In the genomic region with DNA sequence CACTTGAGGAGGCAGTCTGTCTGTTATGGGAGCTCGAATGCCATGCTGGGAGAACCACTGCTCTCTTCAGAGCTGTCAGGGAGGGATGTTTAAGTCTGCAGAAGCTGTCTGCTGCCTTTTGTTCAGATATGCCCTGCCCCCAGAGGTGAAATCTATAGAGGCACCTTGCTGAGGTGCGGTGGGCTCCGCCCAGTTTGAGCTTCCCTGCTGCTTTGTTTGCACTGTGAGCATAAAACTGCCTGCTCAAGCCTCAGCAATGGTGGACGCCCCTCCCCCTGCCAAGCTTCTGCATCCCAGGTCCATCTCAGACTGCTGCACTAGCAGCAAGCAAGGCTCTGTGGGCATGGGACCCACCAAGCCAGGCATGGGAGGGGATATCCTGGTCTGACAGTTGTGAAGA, we compare ENCODE assay signal across 1 cellular context.
TF ChIP-seq lines count a peak whose summit lies in the region.

No MANE protein-coding gene starts in this region.

TF ChIP-seq in GM23338, 12 proteins besides CTCF, POLR2A, EP300 and RAD21 (continued from another document):
- TF ChIP-seq, protein P1, sequence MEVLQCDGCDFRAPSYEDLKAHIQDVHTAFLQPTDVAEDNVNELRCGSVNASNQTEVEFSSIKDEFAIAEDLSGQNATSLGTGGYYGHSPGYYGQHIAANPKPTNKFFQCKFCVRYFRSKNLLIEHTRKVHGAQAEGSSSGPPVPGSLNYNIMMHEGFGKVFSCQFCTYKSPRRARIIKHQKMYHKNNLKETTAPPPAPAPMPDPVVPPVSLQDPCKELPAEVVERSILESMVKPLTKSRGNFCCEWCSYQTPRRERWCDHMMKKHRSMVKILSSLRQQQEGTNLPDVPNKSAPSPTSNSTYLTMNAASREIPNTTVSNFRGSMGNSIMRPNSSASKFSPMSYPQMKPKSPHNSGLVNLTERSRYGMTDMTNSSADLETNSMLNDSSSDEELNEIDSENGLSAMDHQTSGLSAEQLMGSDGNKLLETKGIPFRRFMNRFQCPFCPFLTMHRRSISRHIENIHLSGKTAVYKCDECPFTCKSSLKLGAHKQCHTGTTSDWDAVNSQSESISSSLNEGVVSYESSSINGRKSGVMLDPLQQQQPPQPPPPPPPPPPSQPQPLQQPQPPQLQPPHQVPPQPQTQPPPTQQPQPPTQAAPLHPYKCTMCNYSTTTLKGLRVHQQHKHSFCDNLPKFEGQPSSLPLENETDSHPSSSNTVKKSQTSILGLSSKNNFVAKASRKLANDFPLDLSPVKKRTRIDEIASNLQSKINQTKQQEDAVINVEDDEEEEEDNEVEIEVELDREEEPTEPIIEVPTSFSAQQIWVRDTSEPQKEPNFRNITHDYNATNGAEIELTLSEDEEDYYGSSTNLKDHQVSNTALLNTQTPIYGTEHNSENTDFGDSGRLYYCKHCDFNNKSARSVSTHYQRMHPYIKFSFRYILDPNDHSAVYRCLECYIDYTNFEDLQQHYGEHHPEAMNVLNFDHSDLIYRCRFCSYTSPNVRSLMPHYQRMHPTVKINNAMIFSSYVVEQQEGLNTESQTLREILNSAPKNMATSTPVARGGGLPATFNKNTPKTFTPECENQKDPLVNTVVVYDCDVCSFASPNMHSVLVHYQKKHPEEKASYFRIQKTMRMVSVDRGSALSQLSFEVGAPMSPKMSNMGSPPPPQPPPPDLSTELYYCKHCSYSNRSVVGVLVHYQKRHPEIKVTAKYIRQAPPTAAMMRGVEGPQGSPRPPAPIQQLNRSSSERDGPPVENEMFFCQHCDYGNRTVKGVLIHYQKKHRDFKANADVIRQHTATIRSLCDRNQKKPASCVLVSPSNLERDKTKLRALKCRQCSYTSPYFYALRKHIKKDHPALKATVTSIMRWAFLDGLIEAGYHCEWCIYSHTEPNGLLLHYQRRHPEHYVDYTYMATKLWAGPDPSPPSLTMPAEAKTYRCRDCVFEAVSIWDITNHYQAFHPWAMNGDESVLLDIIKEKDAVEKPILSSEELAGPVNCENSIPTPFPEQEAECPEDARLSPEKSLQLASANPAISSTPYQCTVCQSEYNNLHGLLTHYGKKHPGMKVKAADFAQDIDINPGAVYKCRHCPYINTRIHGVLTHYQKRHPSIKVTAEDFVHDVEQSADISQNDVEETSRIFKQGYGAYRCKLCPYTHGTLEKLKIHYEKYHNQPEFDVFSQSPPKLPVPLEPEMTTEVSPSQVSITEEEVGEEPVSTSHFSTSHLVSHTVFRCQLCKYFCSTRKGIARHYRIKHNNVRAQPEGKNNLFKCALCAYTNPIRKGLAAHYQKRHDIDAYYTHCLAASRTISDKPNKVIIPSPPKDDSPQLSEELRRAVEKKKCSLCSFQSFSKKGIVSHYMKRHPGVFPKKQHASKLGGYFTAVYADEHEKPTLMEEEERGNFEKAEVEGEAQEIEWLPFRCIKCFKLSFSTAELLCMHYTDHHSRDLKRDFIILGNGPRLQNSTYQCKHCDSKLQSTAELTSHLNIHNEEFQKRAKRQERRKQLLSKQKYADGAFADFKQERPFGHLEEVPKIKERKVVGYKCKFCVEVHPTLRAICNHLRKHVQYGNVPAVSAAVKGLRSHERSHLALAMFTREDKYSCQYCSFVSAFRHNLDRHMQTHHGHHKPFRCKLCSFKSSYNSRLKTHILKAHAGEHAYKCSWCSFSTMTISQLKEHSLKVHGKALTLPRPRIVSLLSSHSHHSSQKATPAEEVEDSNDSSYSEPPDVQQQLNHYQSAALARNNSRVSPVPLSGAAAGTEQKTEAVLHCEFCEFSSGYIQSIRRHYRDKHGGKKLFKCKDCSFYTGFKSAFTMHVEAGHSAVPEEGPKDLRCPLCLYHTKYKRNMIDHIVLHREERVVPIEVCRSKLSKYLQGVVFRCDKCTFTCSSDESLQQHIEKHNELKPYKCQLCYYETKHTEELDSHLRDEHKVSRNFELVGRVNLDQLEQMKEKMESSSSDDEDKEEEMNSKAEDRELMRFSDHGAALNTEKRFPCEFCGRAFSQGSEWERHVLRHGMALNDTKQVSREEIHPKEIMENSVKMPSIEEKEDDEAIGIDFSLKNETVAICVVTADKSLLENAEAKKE (CRISPR knock-in tag; IDR thresholded peaks at IDR 0.05), result no peak
- TF ChIP-seq CREB1 (CRISPR knock-in tag; IDR thresholded peaks at IDR 0.05; ENCODE audit: low read depth) (no peak), STAT1 (IDR thresholded peaks at IDR 0.05; ENCODE audit: unreplicated experiment) (no peak), POLR2AphosphoS5 (IDR thresholded peaks at IDR 0.05; ENCODE audit: low read depth) (no peak), ZNF114 (CRISPR knock-in tag; IDR thresholded peaks at IDR 0.05) (no peak), EZH2 (IDR thresholded peaks at IDR 0.05; ENCODE audit: low read depth, unreplicated experiment) (no peak), ZNF331 (CRISPR knock-in tag; IDR thresholded peaks at IDR 0.05; ENCODE audit: low read depth) (no peak), NANOG (IDR thresholded peaks at IDR 0.05; ENCODE audit: borderline replicate concordance) (no peak), EZH2phosphoT487 (IDR thresholded peaks at IDR 0.05; ENCODE audit: unreplicated experiment) (no peak), JUNB (IDR thresholded peaks at IDR 0.05; ENCODE audit: unreplicated experiment) (no peak)
- TF ChIP-seq, protein P2, sequence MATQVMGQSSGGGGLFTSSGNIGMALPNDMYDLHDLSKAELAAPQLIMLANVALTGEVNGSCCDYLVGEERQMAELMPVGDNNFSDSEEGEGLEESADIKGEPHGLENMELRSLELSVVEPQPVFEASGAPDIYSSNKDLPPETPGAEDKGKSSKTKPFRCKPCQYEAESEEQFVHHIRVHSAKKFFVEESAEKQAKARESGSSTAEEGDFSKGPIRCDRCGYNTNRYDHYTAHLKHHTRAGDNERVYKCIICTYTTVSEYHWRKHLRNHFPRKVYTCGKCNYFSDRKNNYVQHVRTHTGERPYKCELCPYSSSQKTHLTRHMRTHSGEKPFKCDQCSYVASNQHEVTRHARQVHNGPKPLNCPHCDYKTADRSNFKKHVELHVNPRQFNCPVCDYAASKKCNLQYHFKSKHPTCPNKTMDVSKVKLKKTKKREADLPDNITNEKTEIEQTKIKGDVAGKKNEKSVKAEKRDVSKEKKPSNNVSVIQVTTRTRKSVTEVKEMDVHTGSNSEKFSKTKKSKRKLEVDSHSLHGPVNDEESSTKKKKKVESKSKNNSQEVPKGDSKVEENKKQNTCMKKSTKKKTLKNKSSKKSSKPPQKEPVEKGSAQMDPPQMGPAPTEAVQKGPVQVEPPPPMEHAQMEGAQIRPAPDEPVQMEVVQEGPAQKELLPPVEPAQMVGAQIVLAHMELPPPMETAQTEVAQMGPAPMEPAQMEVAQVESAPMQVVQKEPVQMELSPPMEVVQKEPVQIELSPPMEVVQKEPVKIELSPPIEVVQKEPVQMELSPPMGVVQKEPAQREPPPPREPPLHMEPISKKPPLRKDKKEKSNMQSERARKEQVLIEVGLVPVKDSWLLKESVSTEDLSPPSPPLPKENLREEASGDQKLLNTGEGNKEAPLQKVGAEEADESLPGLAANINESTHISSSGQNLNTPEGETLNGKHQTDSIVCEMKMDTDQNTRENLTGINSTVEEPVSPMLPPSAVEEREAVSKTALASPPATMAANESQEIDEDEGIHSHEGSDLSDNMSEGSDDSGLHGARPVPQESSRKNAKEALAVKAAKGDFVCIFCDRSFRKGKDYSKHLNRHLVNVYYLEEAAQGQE (IDR thresholded peaks at IDR 0.05; ENCODE audit: unreplicated experiment), result no peak
